Comparison of ENCODE assay signal across 10 cellular contexts in the genomic region with DNA sequence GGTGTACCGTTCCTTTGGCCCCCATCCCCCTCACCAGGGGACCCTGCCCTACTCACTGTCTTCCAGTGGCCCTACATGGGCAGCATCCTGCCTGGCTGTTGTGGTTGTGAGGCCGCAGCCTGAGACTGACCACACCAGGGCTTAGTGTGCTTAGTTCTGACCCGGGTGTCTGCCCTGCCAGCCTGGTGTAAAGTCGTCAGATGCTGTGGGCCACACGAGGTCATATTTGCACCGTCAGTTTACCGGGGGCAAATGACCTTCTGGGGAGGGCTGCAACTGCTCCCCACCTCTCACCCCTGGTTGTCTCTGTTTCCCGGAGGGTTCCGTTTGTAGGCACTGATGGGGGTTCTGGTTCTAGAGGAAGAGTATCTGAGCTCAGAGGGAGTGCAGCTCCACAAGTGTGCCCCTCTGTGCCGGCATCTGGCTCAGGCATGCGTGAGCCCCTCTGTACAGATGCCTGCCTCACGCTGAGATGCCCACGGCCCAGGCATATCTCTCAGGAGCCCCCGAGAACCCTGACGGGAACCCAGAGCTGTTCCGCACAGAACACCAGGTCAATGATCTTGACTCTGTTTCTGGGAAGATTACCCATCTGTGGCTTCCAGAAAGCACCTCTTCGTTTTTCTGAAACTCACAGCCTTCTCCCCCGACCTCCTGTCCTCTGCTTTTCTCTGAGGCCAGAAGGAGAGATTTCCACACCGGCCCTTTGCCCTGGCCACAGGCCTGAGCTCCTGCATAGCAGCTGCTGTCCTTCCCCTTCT. TPM values are rescaled to one million over a fixed set of nuclear protein-coding genes. Genes with fewer than 3 reads are reported as not detected.
DNase-seq lines count a peak whose midpoint lies in the region; ATAC-seq and TF ChIP-seq lines count a peak whose summit lies in the region.
"Had no signal": no experiment of that assay in that cellular context is flagged by ENCODE, and none has a peak within 500 bp of the region (broad histone marks: within the 10 kb centered on the region; RNA-seq: fewer than 3 reads in every experiment).

No MANE protein-coding gene starts in this region.

- H3K79me1 ChIP-seq in trophoblast cell (ENCODE audit: low read length), result no peaks in the 10 kb centered on the region

- TF ChIP-seq CTCF in GM10248 (IDR thresholded peaks at IDR 0.05; ENCODE audit: control extremely low read depth, extremely low read depth, low read depth, missing control alignments), result no peak

- no peak overlapping the region for H2AK5ac ChIP-seq in trophoblast cell (ENCODE audit: low read length)

- no peak overlapping the region for H3K4me3 ChIP-seq in trophoblast cell (ENCODE audit: low read depth, low read length)

- ATAC-seq in GM18505 (IDR thresholded peaks at IDR 0.05; ENCODE audit: unreplicated experiment) (peak; percentile 19), HG02763 (IDR thresholded peaks at IDR 0.05; ENCODE audit: unreplicated experiment) (peak; percentile 25)
- ATAC-seq in activated naive CD4-positive, alpha-beta T cell treated with anti-CD3 and anti-CD28 coated beads, Interleukin-2, amount 50 U/mL, for 72 hours, result peak; percentile 26 to 42
- ATAC-seq: HCT116 had no signal

- H3K9me3 Mint-ChIP-seq in activated naive CD4-positive, alpha-beta T cell treated with anti-CD3 and anti-CD28 coated beads, Interleukin-2, amount 50 U/mL, for 72 hours, result no peaks in the 10 kb centered on the region

- H3K9me3 ChIP-seq in trophoblast cell (ENCODE audit: insufficient read depth, low read depth, low read length), result no peaks in the 10 kb centered on the region
- H3K9me3 ChIP-seq: left lung had no signal

- no peak for DNase-seq in activated naive CD4-positive, alpha-beta T cell treated with anti-CD3 and anti-CD28 coated beads, Interleukin-2, amount 50 U/mL, for 72 hours (ENCODE audit: low spot score in 2 of 2)
- DNase-seq in trophoblast cell (no peak), GM10248 (ENCODE audit: extremely low spot score) (no peak), KG1 (lab: John Stamatoyannopoulos, UW) (no peak), pons (ENCODE audit: low spot score) (no peak), NCI-H526 treated with DMSO at 0.1 percent for 48 hours (lab: John Stamatoyannopoulos, UW) (no peak)

- H3K27ac Mint-ChIP-seq in activated naive CD4-positive, alpha-beta T cell treated with anti-CD3 and anti-CD28 coated beads, Interleukin-2, amount 50 U/mL, for 72 hours, result peak overlapping the region; percentile 98 to 99

- H2BK5ac ChIP-seq in trophoblast cell (ENCODE audit: low read depth, low read length, poor library complexity), result no peak overlapping the region

- peak overlapping the region; percentile 46 for H3K4ac ChIP-seq in trophoblast cell (ENCODE audit: low read depth, low read length)

- H3K9ac ChIP-seq in trophoblast cell (ENCODE audit: low read length), result no peak overlapping the region

- no peak for TF ChIP-seq POLR2A in GM18505 (IDR thresholded peaks at IDR 0.05; ENCODE audit: borderline replicate concordance, extremely low read depth, insufficient read depth, insufficient read length)

- H3K27me3 ChIP-seq in trophoblast cell (ENCODE audit: insufficient read depth, low read length), result no peaks in the 10 kb centered on the region
- H3K27me3 ChIP-seq: left lung had no signal

- peaks cover 24% of the 10 kb centered on the region for H3K79me2 ChIP-seq in trophoblast cell (ENCODE audit: control insufficient read depth, insufficient read depth, low read length, poor library complexity)

- no peak overlapping the region for H3K27ac ChIP-seq in trophoblast cell (ENCODE audit: low read depth, low read length)

- H3K4me2 ChIP-seq in trophoblast cell (ENCODE audit: low read length), result no peak overlapping the region

- H4K8ac ChIP-seq in trophoblast cell (ENCODE audit: low read depth, low read length), result no peak overlapping the region

- no peak overlapping the region for H2BK12ac ChIP-seq in trophoblast cell (ENCODE audit: low read length)

- H3K36me3 ChIP-seq in trophoblast cell (ENCODE audit: control insufficient read depth in 1 of 2, insufficient read depth in 2 of 2, low read length in 2 of 2), result peaks cover 3 to 15% of the 10 kb centered on the region in 2 experiments

- CTCF ChIA-PET in GM10248 (lab: Yijun Ruan, JAX), result interaction anchor here (0.7 to 7.0 kb wide), 12 partner anchors 13 to 153 kb away, joined by 3 to 37 read pairs (median 4); no protein-coding TSS in a partner anchor

- H3K14ac ChIP-seq in trophoblast cell (ENCODE audit: low read length), result no peak overlapping the region

- POLR2A ChIA-PET in GM10248 (lab: Yijun Ruan, JAX), result interaction anchor here (1.1 kb wide), 2 partner anchors 17 to 114 kb away, joined by 3 to 4 read pairs; no protein-coding TSS in a partner anchor

- H3K36me3 Mint-ChIP-seq in activated naive CD4-positive, alpha-beta T cell treated with anti-CD3 and anti-CD28 coated beads, Interleukin-2, amount 50 U/mL, for 72 hours, result peaks cover 10 to 49% of the 10 kb centered on the region in 2 donors

- no peak overlapping the region for H3K18ac ChIP-seq in trophoblast cell (ENCODE audit: low read length)

- H2AFZ ChIP-seq in trophoblast cell (ENCODE audit: insufficient read depth, low read length, poor library complexity), result no peak overlapping the region

- H4K12ac ChIP-seq in trophoblast cell (ENCODE audit: low read depth, low read length), result no peak overlapping the region

- no peak overlapping the region for H3K23ac ChIP-seq in trophoblast cell (ENCODE audit: low read length)

- H3K4me1 ChIP-seq in trophoblast cell (ENCODE audit: control insufficient read depth in 1 of 2, insufficient read depth in 2 of 2, low read length in 2 of 2), result peaks cover under 1 to 13% of the 10 kb centered on the region in 2 experiments

- H2BK120ac ChIP-seq in trophoblast cell (ENCODE audit: insufficient read depth, low read length, poor library complexity), result no peak overlapping the region

- no peak overlapping the region for H4K91ac ChIP-seq in trophoblast cell (ENCODE audit: low read depth, low read length)

- WGBS in trophoblast cell (ENCODE audit: extremely low coverage, insufficient coverage, insufficient read length), result no CpG with 5 or more reads among the region's 19 CpGs

RNA-seq across cellular contexts. Expression of gene KLF13, which starts 19.2 kb away (rescaled TPM):
- total RNA-seq in activated naive CD4-positive, alpha-beta T cell treated with anti-CD3 and anti-CD28 coated beads, Interleukin-2, amount 50 U/mL, for 72 hours, result 100 to 1,000 TPM; 124 to 161 TPM
- 76.0 and 79.4 TPM in 2 replicates for polyA plus RNA-seq in trophoblast cell (2013)
